ENCODE assay signal across 6 cellular contexts in genomic region chrY:18030178-18030577, GRCh38. TPM values are rescaled to one million over a fixed set of nuclear protein-coding genes. Genes with fewer than 3 reads are reported as not detected.
"Had no signal": no experiment of that assay in that cellular context is flagged by ENCODE, and none has a peak within 500 bp of the region (broad histone marks: within the 10 kb centered on the region; RNA-seq: fewer than 3 reads in every experiment).

No MANE protein-coding gene starts in this region.

RNA-seq across cellular contexts. Expression of gene CDY2A, which starts 4.6 kb away (rescaled TPM):
- total RNA-seq: HepG2, HT-29, HT1080, IMR-90, K562 had no signal
- polyA plus RNA-seq: HepG2, IgD-negative memory B cell, IMR-90, K562 had no signal
